ENCODE assay signal across 8 cellular contexts in the genomic region with DNA sequence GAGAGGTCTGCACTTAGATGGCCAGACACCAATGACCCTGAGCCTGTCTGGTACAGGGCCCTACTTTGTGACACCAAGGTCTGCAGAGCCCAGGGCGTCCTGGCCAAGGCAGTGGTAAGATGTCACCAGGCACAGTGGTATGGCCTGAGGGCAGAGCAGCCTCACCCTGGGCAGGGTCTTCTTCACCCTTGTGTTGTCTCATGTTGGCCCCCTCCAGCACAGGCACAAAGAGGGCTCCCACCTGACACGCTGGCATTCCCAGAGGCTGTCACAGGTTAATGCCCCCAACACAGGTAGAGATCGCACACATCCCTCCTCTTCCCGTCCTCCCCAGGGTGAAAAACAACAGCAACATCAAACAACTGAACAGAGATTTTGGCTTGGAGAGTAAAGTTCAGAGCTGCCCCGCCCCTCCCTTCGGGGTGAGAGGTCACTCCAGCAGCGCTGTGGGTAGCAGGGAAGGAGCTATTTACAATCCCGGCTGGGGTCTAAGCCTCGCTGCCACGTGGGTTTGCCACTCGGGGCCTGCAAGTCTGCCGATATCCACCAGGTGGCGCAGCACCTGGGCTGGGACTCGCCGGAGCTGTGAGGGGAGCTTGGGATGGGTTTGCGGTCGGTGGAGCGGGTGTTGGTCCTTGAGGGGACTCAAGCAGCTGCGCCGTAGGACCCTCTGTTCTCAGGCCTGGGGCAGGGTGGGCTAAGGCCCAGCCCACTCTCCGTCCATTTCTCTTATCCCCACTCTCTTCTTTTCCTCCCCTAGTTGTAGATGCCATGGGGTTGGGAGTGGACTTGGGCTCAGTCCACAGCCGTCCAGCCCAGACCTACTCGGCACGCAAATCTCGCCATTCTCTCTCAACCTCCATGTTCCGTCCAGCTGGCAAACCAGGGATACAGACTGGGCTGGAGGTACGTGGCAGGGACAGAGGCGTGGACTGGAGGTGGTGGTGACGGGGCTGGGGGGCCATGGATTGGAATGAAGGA. TPM values are rescaled to one million over a fixed set of nuclear protein-coding genes. Genes with fewer than 3 reads are reported as not detected.
DNase-seq lines count a peak whose midpoint lies in the region; ATAC-seq lines count a peak whose summit lies in the region.

No MANE protein-coding gene starts in this region.

- no peaks in the 10 kb centered on the region for H3K36me3 Mint-ChIP-seq in activated CD4-positive, alpha-beta T cell treated with anti-CD3 and anti-CD28 coated beads for 36 hours (ENCODE audit: low read depth)

- ATAC-seq in activated CD4-positive, alpha-beta T cell treated with anti-CD3 and anti-CD28 coated beads for 36 hours: peak; percentile 88
- peak; percentile 86 for ATAC-seq in left lobe of liver
- no peak for ATAC-seq in HG03432 (IDR thresholded peaks at IDR 0.05; ENCODE audit: unreplicated experiment)

- no peak overlapping the region for H3K4me3 Mint-ChIP-seq in activated CD4-positive, alpha-beta T cell treated with anti-CD3 and anti-CD28 coated beads for 36 hours

- CTCF ChIA-PET in activated CD4-positive, alpha-beta T cell treated with anti-CD3 and anti-CD28 coated beads for 36 hours (lab: Charles Lee): interaction anchor here (0.5 to 5.3 kb wide), 49 partner anchors 9 to 513 kb away, joined by 3 to 72 read pairs (median 4); a partner anchor contains a TSS

- peak; percentile 75 for DNase-seq in AG08395 (ENCODE audit: low spot score)
- DNase-seq in H4 (ENCODE audit: low spot score): peak; percentile 54
- DNase-seq in NCI-H345 treated with DMSO at 0.1 percent for 48 hours (lab: John Stamatoyannopoulos, UW; ENCODE audit: unreplicated experiment): peak; percentile 87
- peak; percentile 90 for DNase-seq in activated CD4-positive, alpha-beta T cell treated with anti-CD3 and anti-CD28 coated beads for 36 hours
- peak; percentile 73 for DNase-seq in cerebellar cortex (ENCODE audit: low spot score)
- peak; percentile 79 for DNase-seq in left lobe of liver (ENCODE audit: low spot score)
- peak; percentile 75 to 79 for DNase-seq in stimulated activated CD4-positive, alpha-beta T cell treated with anti-CD3 and anti-CD28 coated beads, Interleukin-4, amount 100 ng/mL, for 4 hours

- intact Hi-C loops in activated CD4-positive, alpha-beta T cell treated with anti-CD3 and anti-CD28 coated beads for 36 hours (cut with DNase I, micrococcal nuclease): loop anchor here (1.0 to 5.0 kb wide), 3 partner anchors 36 to 77 kb away; a partner anchor contains a TSS

- H3K27ac Mint-ChIP-seq in activated CD4-positive, alpha-beta T cell treated with anti-CD3 and anti-CD28 coated beads for 36 hours: no peak overlapping the region

- POLR2A ChIA-PET in activated CD4-positive, alpha-beta T cell treated with anti-CD3 and anti-CD28 coated beads for 36 hours (lab: Charles Lee): interaction anchor here (1.5 kb wide), 1 partner anchor 76 kb away, joined by 10 read pairs; no protein-coding TSS in a partner anchor

- peaks cover 6% of the 10 kb centered on the region for H3K27me3 Mint-ChIP-seq in activated CD4-positive, alpha-beta T cell treated with anti-CD3 and anti-CD28 coated beads for 36 hours

- H3K9me3 Mint-ChIP-seq in activated CD4-positive, alpha-beta T cell treated with anti-CD3 and anti-CD28 coated beads for 36 hours (ENCODE audit: low read depth): no peaks in the 10 kb centered on the region

- peaks cover 6% of the 10 kb centered on the region for H3K4me1 Mint-ChIP-seq in activated CD4-positive, alpha-beta T cell treated with anti-CD3 and anti-CD28 coated beads for 36 hours

RNA-seq across cellular contexts. Expression of a gene that starts 12.7 kb away (rescaled TPM):
- 7.5 and 9.5 TPM in 2 replicates for total RNA-seq in H4 (2014; rRNA removed; shearing (Covaris generic))
- total RNA-seq in activated CD4-positive, alpha-beta T cell treated with anti-CD3 and anti-CD28 coated beads for 36 hours: 1 to 10 TPM; 5.1 to 6.9 TPM
- total RNA-seq in left lobe of liver: 0.43 TPM

RNA-seq across cellular contexts. Expression of a gene that starts 27.8 kb away (rescaled TPM):
- total RNA-seq in H4 (2014; rRNA removed; shearing (Covaris generic)): 24.4 and 26.9 TPM in 2 replicates
- 1 to 10 TPM; 6.3 to 6.5 TPM for total RNA-seq in activated CD4-positive, alpha-beta T cell treated with anti-CD3 and anti-CD28 coated beads for 36 hours
- total RNA-seq in left lobe of liver: 3.3 TPM

RNA-seq across cellular contexts. Expression of a gene that starts 36.3 kb away (rescaled TPM):
- total RNA-seq in H4 (2014; rRNA removed; shearing (Covaris generic)): 14.6 and 28.0 TPM in 2 replicates
- 1 to 10 TPM in 1 of 2 experiments, under 1 TPM in 1; 0.82 to 1.1 TPM for total RNA-seq in activated CD4-positive, alpha-beta T cell treated with anti-CD3 and anti-CD28 coated beads for 36 hours
- 85.1 TPM for total RNA-seq in left lobe of liver

RNA-seq across cellular contexts. Expression of a gene that starts 40.2 kb away (rescaled TPM):
- 51.8 and 64.3 TPM in 2 replicates for total RNA-seq in H4 (2014; rRNA removed; shearing (Covaris generic))
- 10 to 100 TPM; 42.4 to 48.8 TPM for total RNA-seq in activated CD4-positive, alpha-beta T cell treated with anti-CD3 and anti-CD28 coated beads for 36 hours
- total RNA-seq in left lobe of liver: 21.4 TPM

RNA-seq across cellular contexts. Expression of a gene that starts 44.3 kb away (rescaled TPM):
- 35.8 and 40.5 TPM in 2 replicates for total RNA-seq in H4 (2014; rRNA removed; shearing (Covaris generic))
- 10 to 100 TPM; 50.2 to 58.0 TPM for total RNA-seq in activated CD4-positive, alpha-beta T cell treated with anti-CD3 and anti-CD28 coated beads for 36 hours
- total RNA-seq in left lobe of liver: 22.4 TPM
